In the genomic region with DNA sequence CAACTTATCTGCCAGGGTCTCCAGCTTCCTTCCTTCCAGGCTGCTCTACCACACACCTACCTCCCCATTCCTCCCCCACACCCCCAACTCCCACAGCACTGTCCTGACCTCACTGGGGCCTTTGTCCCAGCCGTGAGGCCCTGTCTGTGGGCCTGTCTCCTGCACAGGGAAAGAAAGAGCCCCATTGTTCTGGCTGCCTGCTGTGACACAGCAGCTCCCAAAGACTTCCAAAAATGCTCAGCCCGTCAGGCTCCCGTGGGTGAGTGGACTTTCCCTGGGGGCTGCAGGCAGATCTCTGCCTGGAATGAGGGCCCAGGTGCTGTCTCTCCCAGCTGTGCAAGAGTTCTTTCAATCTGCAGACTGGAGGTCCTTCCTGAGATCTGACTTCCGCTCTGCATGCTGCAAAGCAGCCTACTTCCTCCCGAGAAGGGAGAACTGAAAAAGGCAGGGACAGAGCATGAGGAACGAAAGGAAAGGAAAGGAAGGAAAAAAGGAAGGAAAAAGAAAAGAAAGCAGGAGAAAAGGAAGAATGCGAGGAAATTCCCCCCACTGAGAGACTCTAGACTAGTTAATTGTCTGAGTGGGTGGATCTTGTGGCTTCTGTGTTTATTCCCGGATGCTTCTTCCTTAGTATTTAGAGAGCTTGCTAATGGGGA, we compare ENCODE assay signal across 9 cellular contexts. TPM values are rescaled to one million over a fixed set of nuclear protein-coding genes. Genes with fewer than 3 reads are reported as not detected.
DNase-seq lines count a peak whose midpoint lies in the region; ATAC-seq and TF ChIP-seq lines count a peak whose summit lies in the region.
"Had no signal": no experiment of that assay in that cellular context is flagged by ENCODE, and none has a peak within 500 bp of the region (broad histone marks: within the 10 kb centered on the region; RNA-seq: fewer than 3 reads in every experiment).

No MANE protein-coding gene starts in this region.

- intact Hi-C loops in activated T-helper 1 cell treated with anti-CD3 and anti-CD28 coated beads, Interleukin-12 subunit alpha, Interleukin-12 subunit beta, Interleukin-2, Interleukin-4 antibody, amounts not matched to agents 30 ng/mL and 10 ng/mL and 1 ng/mL, durations not matched to agents 14 hours and 24 hours and 36 hours (cut with micrococcal nuclease) = loop anchor here (2.0 kb wide), 1 partner anchor 105 kb away; a partner anchor contains a TSS

- H3K9me3 ChIP-seq in thoracic aorta = no peaks in the 10 kb centered on the region

- H3K4me1 ChIP-seq in thoracic aorta (ENCODE audit: control insufficient read depth in 1 of 2, low read depth in 2 of 2) = peaks cover 63 to 85% of the 10 kb centered on the region in 2 donors

- H3K27ac Mint-ChIP-seq in activated T-helper 1 cell treated with anti-CD3 and anti-CD28 coated beads, Interleukin-12 subunit alpha, Interleukin-12 subunit beta, Interleukin-2, Interleukin-4 antibody, amounts not matched to agents 30 ng/mL and 10 ng/mL and 1 ng/mL, durations not matched to agents 14 hours and 24 hours and 36 hours = peak overlapping the region; percentile 38
- H3K27ac Mint-ChIP-seq: activated naive CD8-positive, alpha-beta T cell had no signal

- H3K9me3 Mint-ChIP-seq in activated T-helper 1 cell treated with anti-CD3 and anti-CD28 coated beads, Interleukin-12 subunit alpha, Interleukin-12 subunit beta, Interleukin-2, Interleukin-4 antibody, amounts not matched to agents 30 ng/mL and 10 ng/mL and 1 ng/mL, durations not matched to agents 14 hours and 24 hours and 36 hours = no peaks in the 10 kb centered on the region

- H3K4me3 ChIP-seq in thoracic aorta = no peak overlapping the region

- no peaks in the 10 kb centered on the region for H3K27me3 ChIP-seq in thoracic aorta (replicated peaks; ENCODE audit: insufficient read depth)

- peaks cover 15% of the 10 kb centered on the region for H3K27me3 Mint-ChIP-seq in activated T-helper 1 cell treated with anti-CD3 and anti-CD28 coated beads, Interleukin-12 subunit alpha, Interleukin-12 subunit beta, Interleukin-2, Interleukin-4 antibody, amounts not matched to agents 30 ng/mL and 10 ng/mL and 1 ng/mL, durations not matched to agents 14 hours and 24 hours and 36 hours (ENCODE audit: insufficient read depth)

- peaks cover 47% of the 10 kb centered on the region for H3K4me1 Mint-ChIP-seq in activated T-helper 1 cell treated with anti-CD3 and anti-CD28 coated beads, Interleukin-12 subunit alpha, Interleukin-12 subunit beta, Interleukin-2, Interleukin-4 antibody, amounts not matched to agents 30 ng/mL and 10 ng/mL and 1 ng/mL, durations not matched to agents 14 hours and 24 hours and 36 hours (ENCODE audit: low read depth)

- peak overlapping the region; percentile 0 for H3K4me3 Mint-ChIP-seq in activated T-helper 1 cell treated with anti-CD3 and anti-CD28 coated beads, Interleukin-12 subunit alpha, Interleukin-12 subunit beta, Interleukin-2, Interleukin-4 antibody, amounts not matched to agents 30 ng/mL and 10 ng/mL and 1 ng/mL, durations not matched to agents 14 hours and 24 hours and 36 hours

- peak overlapping the region; percentile 81 to 94 for H3K27ac ChIP-seq in thoracic aorta

- H3K36me3 Mint-ChIP-seq in activated T-helper 1 cell treated with anti-CD3 and anti-CD28 coated beads, Interleukin-12 subunit alpha, Interleukin-12 subunit beta, Interleukin-2, Interleukin-4 antibody, amounts not matched to agents 30 ng/mL and 10 ng/mL and 1 ng/mL, durations not matched to agents 14 hours and 24 hours and 36 hours (ENCODE audit: low read depth) = no peaks in the 10 kb centered on the region
- H3K36me3 Mint-ChIP-seq: activated naive CD8-positive, alpha-beta T cell had no signal

- ATAC-seq in thoracic aorta (ENCODE audit: insufficient number of reproducible peaks, low FRiP score, low read depth) = no peak
- no peak for ATAC-seq in HG02678 (IDR thresholded peaks at IDR 0.05; ENCODE audit: unreplicated experiment)
- no peak for ATAC-seq in GM21447 (IDR thresholded peaks at IDR 0.05; ENCODE audit: unreplicated experiment)

- no peaks in the 10 kb centered on the region for H3K36me3 ChIP-seq in thoracic aorta

- TF ChIP-seq CTCF in thoracic aorta (IDR thresholded peaks at IDR 0.05) = no peak

- DNase-seq in SIG-M5 treated with dmso at 0.1 percent for 504 hours (lab: John Stamatoyannopoulos, UW; ENCODE audit: unreplicated experiment) (peak; percentile 36), SIG-M5 (lab: John Stamatoyannopoulos, UW) (no peak), islet precursor cell (peak; percentile 97), thoracic aorta (ENCODE audit: low spot score) (no peak), NCI-H2171 (lab: John Stamatoyannopoulos, UW) (no peak)
- no peak for DNase-seq in activated T-helper 1 cell treated with anti-CD3 and anti-CD28 coated beads, Interleukin-12 subunit alpha, Interleukin-12 subunit beta, Interleukin-2, Interleukin-4 antibody, amounts not matched to agents 30 ng/mL and 10 ng/mL and 1 ng/mL, durations not matched to agents 14 hours and 24 hours and 36 hours (ENCODE audit: low spot score)

RNA-seq across cellular contexts. Expression of a gene that starts 15.1 kb away (rescaled TPM):
- total RNA-seq in activated T-helper 1 cell treated with anti-CD3 and anti-CD28 coated beads, Interleukin-12 subunit alpha, Interleukin-12 subunit beta, Interleukin-2, Interleukin-4 antibody, amounts not matched to agents 30 ng/mL and 10 ng/mL and 1 ng/mL, durations not matched to agents 14 hours and 24 hours and 36 hours = not detected in 2 replicates
- 10 to 100 TPM; 30.6 to 30.9 TPM for total RNA-seq in thoracic aorta

RNA-seq across cellular contexts. Expression of a gene that starts 20.1 kb away (rescaled TPM):
- total RNA-seq in activated T-helper 1 cell treated with anti-CD3 and anti-CD28 coated beads, Interleukin-12 subunit alpha, Interleukin-12 subunit beta, Interleukin-2, Interleukin-4 antibody, amounts not matched to agents 30 ng/mL and 10 ng/mL and 1 ng/mL, durations not matched to agents 14 hours and 24 hours and 36 hours = not detected in 2 replicates
- total RNA-seq in thoracic aorta = under 1 TPM; 0.54 to 0.99 TPM

RNA-seq across cellular contexts. Expression of a gene that starts 42.8 kb away (rescaled TPM):
- not detected in 2 replicates for total RNA-seq in activated T-helper 1 cell treated with anti-CD3 and anti-CD28 coated beads, Interleukin-12 subunit alpha, Interleukin-12 subunit beta, Interleukin-2, Interleukin-4 antibody, amounts not matched to agents 30 ng/mL and 10 ng/mL and 1 ng/mL, durations not matched to agents 14 hours and 24 hours and 36 hours
- 1 to 10 TPM in 1 of 2 donors, not detected in 1; 1.2 TPM for total RNA-seq in thoracic aorta

RNA-seq across cellular contexts. Expression of a gene that starts 43.3 kb away (rescaled TPM):
- total RNA-seq in activated T-helper 1 cell treated with anti-CD3 and anti-CD28 coated beads, Interleukin-12 subunit alpha, Interleukin-12 subunit beta, Interleukin-2, Interleukin-4 antibody, amounts not matched to agents 30 ng/mL and 10 ng/mL and 1 ng/mL, durations not matched to agents 14 hours and 24 hours and 36 hours = 1.4 and 1.6 TPM in 2 replicates
- 1 to 10 TPM; 1.3 to 7.0 TPM for total RNA-seq in thoracic aorta

Comparison
In these comparisons a context has a peak if more than half of its experiments do, and no peak if none do; other contexts are left out.
1. DNase-seq: peak in SIG-M5 treated with dmso at 0.1 percent for 504 hours (single experiment) and islet precursor cell (single experiment); none in SIG-M5 (single experiment), activated T-helper 1 cell treated with anti-CD3 and anti-CD28 coated beads, Interleukin-12 subunit alpha, Interleukin-12 subunit beta, Interleukin-2, Interleukin-4 antibody, amounts not matched to agents 30 ng/mL and 10 ng/mL and 1 ng/mL, durations not matched to agents 14 hours and 24 hours and 36 hours (single experiment), thoracic aorta (single experiment) and NCI-H2171 (single experiment).
2. RNA of a gene that starts 15.1 kb away (total RNA-seq): 30.6 to 30.9 TPM in thoracic aorta; not detected in activated T-helper 1 cell treated with anti-CD3 and anti-CD28 coated beads, Interleukin-12 subunit alpha, Interleukin-12 subunit beta, Interleukin-2, Interleukin-4 antibody, amounts not matched to agents 30 ng/mL and 10 ng/mL and 1 ng/mL, durations not matched to agents 14 hours and 24 hours and 36 hours; every median in the first group is over 10 times any median in the second.